In genomic region chr14:104856869-104857860, GRCh38 we compare ENCODE assay signal across 1 cellular context.
TF ChIP-seq lines count a peak whose summit lies in the region.

No MANE protein-coding gene starts in this region.

TF ChIP-seq in GM23338, 12 proteins besides CTCF, POLR2A, EP300 and RAD21 (continued from another document):
- no peak for TF ChIP-seq ZNF462 (CRISPR knock-in tag; IDR thresholded peaks at IDR 0.05)
